In the genomic region with DNA sequence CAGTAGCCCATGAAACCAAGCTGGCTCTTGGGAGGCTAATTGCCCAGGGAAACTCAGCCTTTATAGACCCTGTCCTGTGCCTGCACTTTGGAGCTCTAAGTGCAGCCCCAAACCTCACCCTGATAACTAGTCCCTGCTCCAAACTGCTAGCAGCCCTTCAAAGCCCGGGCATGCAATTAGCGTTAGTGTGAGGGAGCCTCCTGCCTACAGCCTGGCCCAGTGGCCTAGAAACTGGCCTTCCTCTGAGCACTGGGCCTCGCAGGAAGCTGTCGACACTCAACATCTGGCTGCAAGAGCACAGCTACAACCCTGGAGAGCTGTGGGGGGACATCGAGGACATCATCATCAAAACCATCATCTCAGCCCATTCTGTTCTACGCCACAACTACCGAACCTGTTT, we compare ENCODE assay signal across 2 cellular contexts.
TF ChIP-seq lines count a peak whose summit lies in the region.

No MANE protein-coding gene starts in this region.

TF ChIP-seq in IMR-90, 13 proteins besides CTCF, POLR2A, EP300 and RAD21:
- TF ChIP-seq BHLHE40 (IDR thresholded peaks at IDR 0.05; ENCODE audit: low read depth, low read length) (no peak), CHD1 (IDR thresholded peaks at IDR 0.05; ENCODE audit: low read depth, low read length) (no peak), CEBPB (IDR thresholded peaks at IDR 0.05; ENCODE audit: low read depth, low read length) (no peak), FOS (IDR thresholded peaks at IDR 0.05; ENCODE audit: low read depth, low read length) (no peak), SMC3 (IDR thresholded peaks at IDR 0.05; ENCODE audit: low read depth, low read length) (no peak), NFE2L2 (IDR thresholded peaks at IDR 0.05; ENCODE audit: low read depth, low read length) (no peak), RCOR1 (IDR thresholded peaks at IDR 0.05; ENCODE audit: insufficient replicate concordance, low read length) (no peak), MAZ (IDR thresholded peaks at IDR 0.05; ENCODE audit: borderline replicate concordance, low read depth, low read length) (no peak)
- TF ChIP-seq, protein P1, sequence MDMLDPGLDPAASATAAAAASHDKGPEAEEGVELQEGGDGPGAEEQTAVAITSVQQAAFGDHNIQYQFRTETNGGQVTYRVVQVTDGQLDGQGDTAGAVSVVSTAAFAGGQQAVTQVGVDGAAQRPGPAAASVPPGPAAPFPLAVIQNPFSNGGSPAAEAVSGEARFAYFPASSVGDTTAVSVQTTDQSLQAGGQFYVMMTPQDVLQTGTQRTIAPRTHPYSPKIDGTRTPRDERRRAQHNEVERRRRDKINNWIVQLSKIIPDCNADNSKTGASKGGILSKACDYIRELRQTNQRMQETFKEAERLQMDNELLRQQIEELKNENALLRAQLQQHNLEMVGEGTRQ (IDR thresholded peaks at IDR 0.05; ENCODE audit: low read depth, low read length), result no peak

TF ChIP-seq in WTC11, 78 proteins besides CTCF, POLR2A, EP300 and RAD21:
- TF ChIP-seq NFATC4 (CRISPR knock-in tag; IDR thresholded peaks at IDR 0.05), result no peak
- TF ChIP-seq FOXP1 (CRISPR knock-in tag; IDR thresholded peaks at IDR 0.05; ENCODE audit: borderline replicate concordance), result no peak
- TF ChIP-seq ETV6 (CRISPR knock-in tag; IDR thresholded peaks at IDR 0.05), result no peak
- no peak for TF ChIP-seq TEAD1 (CRISPR knock-in tag; IDR thresholded peaks at IDR 0.05)
- no peak for TF ChIP-seq MXD4 (CRISPR knock-in tag; IDR thresholded peaks at IDR 0.05; ENCODE audit: borderline replicate concordance)
- TF ChIP-seq, protein P2, sequence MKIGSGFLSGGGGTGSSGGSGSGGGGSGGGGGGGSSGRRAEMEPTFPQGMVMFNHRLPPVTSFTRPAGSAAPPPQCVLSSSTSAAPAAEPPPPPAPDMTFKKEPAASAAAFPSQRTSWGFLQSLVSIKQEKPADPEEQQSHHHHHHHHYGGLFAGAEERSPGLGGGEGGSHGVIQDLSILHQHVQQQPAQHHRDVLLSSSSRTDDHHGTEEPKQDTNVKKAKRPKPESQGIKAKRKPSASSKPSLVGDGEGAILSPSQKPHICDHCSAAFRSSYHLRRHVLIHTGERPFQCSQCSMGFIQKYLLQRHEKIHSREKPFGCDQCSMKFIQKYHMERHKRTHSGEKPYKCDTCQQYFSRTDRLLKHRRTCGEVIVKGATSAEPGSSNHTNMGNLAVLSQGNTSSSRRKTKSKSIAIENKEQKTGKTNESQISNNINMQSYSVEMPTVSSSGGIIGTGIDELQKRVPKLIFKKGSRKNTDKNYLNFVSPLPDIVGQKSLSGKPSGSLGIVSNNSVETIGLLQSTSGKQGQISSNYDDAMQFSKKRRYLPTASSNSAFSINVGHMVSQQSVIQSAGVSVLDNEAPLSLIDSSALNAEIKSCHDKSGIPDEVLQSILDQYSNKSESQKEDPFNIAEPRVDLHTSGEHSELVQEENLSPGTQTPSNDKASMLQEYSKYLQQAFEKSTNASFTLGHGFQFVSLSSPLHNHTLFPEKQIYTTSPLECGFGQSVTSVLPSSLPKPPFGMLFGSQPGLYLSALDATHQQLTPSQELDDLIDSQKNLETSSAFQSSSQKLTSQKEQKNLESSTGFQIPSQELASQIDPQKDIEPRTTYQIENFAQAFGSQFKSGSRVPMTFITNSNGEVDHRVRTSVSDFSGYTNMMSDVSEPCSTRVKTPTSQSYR (CRISPR knock-in tag; IDR thresholded peaks at IDR 0.05), result no peak
- TF ChIP-seq, protein P3, sequence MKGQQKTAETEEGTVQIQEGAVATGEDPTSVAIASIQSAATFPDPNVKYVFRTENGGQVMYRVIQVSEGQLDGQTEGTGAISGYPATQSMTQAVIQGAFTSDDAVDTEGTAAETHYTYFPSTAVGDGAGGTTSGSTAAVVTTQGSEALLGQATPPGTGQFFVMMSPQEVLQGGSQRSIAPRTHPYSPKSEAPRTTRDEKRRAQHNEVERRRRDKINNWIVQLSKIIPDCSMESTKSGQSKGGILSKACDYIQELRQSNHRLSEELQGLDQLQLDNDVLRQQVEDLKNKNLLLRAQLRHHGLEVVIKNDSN (CRISPR knock-in tag; IDR thresholded peaks at IDR 0.05), result no peak
- TF ChIP-seq RELA (CRISPR knock-in tag; IDR thresholded peaks at IDR 0.05; ENCODE audit: borderline replicate concordance), result no peak
- no peak for TF ChIP-seq ZNF138 (CRISPR knock-in tag; conservative IDR thresholded peaks at IDR 0.05)
- no peak for TF ChIP-seq NR3C1 (CRISPR knock-in tag; conservative IDR thresholded peaks at IDR 0.05; ENCODE audit: low read depth)
- TF ChIP-seq ZNF416 (CRISPR knock-in tag; IDR thresholded peaks at IDR 0.05), result no peak
- TF ChIP-seq FOXJ3 (CRISPR knock-in tag; IDR thresholded peaks at IDR 0.05; ENCODE audit: borderline replicate concordance), result no peak
- TF ChIP-seq OVOL2 (CRISPR knock-in tag; IDR thresholded peaks at IDR 0.05; ENCODE audit: borderline replicate concordance), result no peak
- TF ChIP-seq NFE2L1 (CRISPR knock-in tag; IDR thresholded peaks at IDR 0.05), result no peak
- TF ChIP-seq, protein P4, sequence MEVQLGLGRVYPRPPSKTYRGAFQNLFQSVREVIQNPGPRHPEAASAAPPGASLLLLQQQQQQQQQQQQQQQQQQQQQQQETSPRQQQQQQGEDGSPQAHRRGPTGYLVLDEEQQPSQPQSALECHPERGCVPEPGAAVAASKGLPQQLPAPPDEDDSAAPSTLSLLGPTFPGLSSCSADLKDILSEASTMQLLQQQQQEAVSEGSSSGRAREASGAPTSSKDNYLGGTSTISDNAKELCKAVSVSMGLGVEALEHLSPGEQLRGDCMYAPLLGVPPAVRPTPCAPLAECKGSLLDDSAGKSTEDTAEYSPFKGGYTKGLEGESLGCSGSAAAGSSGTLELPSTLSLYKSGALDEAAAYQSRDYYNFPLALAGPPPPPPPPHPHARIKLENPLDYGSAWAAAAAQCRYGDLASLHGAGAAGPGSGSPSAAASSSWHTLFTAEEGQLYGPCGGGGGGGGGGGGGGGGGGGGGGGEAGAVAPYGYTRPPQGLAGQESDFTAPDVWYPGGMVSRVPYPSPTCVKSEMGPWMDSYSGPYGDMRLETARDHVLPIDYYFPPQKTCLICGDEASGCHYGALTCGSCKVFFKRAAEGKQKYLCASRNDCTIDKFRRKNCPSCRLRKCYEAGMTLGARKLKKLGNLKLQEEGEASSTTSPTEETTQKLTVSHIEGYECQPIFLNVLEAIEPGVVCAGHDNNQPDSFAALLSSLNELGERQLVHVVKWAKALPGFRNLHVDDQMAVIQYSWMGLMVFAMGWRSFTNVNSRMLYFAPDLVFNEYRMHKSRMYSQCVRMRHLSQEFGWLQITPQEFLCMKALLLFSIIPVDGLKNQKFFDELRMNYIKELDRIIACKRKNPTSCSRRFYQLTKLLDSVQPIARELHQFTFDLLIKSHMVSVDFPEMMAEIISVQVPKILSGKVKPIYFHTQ (CRISPR knock-in tag; IDR thresholded peaks at IDR 0.05), result no peak
